8 cellular contexts compared by ENCODE assay signal in genomic region chr21:38056481-38056880, GRCh38.
"Had no signal": no experiment of that assay in that cellular context is flagged by ENCODE, and none has a peak within 500 bp of the region (broad histone marks: within the 10 kb centered on the region; RNA-seq: fewer than 3 reads in every experiment).

No MANE protein-coding gene starts in this region.

- H3K9ac ChIP-seq: KMS-11 had no signal

- H3K27ac Mint-ChIP-seq: IgD-negative memory B cell had no signal

- H3K4me3 Mint-ChIP-seq: IgD-negative memory B cell had no signal

- H3K27ac ChIP-seq: HL-60, KMS-11 had no signal

- H3K9me3 Mint-ChIP-seq: IgD-negative memory B cell had no signal

- H3K36me3 Mint-ChIP-seq: IgD-negative memory B cell had no signal

- H3K4me1 Mint-ChIP-seq: IgD-negative memory B cell had no signal

- H3K4me2 ChIP-seq: KMS-11 had no signal

- FAIRE-seq: HepG2, HTR-8/SVneo had no signal

- ATAC-seq: HepG2 had no signal

- DNase-seq: IMR-90, KBM-7, KG1 had no signal
